Comparison of ENCODE assay signal across 35 cellular contexts in the genomic region with DNA sequence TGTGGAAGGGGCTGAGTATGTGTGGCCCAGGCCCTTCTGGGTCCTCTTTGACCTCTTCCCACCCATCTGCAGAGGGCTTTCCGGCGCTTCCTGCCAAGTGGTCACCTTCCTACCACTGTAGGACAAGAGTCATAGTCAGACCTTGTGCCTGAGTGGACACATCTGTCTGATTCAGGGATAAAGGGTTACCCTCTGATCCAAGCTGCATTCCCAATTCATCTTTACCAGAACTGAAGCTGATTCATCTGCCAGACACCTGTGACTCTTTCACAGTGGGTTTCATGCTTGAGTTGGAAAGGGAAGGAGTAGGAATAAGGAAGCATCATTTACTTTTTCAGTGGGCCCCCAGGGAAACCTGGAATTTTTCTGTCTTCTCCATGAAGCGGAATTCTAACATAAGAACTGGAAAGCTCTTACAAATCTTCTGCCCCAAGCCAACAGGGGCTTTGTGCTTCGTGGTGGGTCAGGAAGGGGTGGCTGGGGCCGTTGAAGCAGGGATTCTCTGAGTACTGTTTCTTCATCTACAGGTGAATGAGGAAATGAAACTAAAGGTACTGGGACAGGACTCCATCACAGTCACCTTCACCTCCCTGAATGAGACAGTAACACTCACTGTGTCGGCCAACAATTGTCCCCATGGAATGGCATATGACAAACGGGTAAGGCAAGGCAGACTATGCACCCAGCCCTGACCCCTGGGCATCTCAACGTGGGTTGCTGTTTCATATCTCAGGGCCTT. TPM values are rescaled to one million over a fixed set of nuclear protein-coding genes. Genes with fewer than 3 reads are reported as not detected.
"Had no signal": no experiment of that assay in that cellular context is flagged by ENCODE, and none has a peak within 500 bp of the region (broad histone marks: within the 10 kb centered on the region; RNA-seq: fewer than 3 reads in every experiment).

No MANE protein-coding gene starts in this region.

- FAIRE-seq: bronchial epithelial cell had no signal

- DNase-seq: activated CD4-positive, alpha-beta memory T cell treated with anti-CD3 and anti-CD28 coated beads, Interleukin-2, amount 10 ng/mL, durations not matched to agents 7 days and 5 days; activated CD4-positive, alpha-beta T cell treated with anti-CD3 and anti-CD28 coated beads for 4 hours; activated CD4-positive, CD25-positive, alpha-beta regulatory T cell; activated CD8-positive, alpha-beta memory T cell treated with anti-CD3 and anti-CD28 coated beads for 24 hours; activated CD8-positive, alpha-beta memory T cell treated with anti-CD3 and anti-CD28 coated beads, Interleukin-2, amount 10 ng/mL, durations not matched to agents 7 days and 5 days; activated CD8-positive, alpha-beta memory T cell treated with anti-CD3 and anti-CD28 coated beads, Interleukin-2, amount 50 U/mL, for 48 hours; activated effector memory CD4-positive, alpha-beta T cell treated with Interleukin-2 at 50 U/mL for 16 hours; activated naive CD4-positive, alpha-beta T cell treated with anti-CD3 and anti-CD28 coated beads, Interleukin-2, amount 10 ng/mL, durations not matched to agents 7 days and 5 days; activated naive CD8-positive, alpha-beta T cell treated with anti-CD3 and anti-CD28 coated beads, Interleukin-2, amount 50 U/mL, for 24 hours; activated T-cell treated with anti-CD3 and anti-CD28 coated beads, Interleukin-2, amount 50 U/mL, for 48 hours; anterior cingulate cortex; caudate nucleus; cerebellar nuclear complex; NCI-H1105; NCI-H1417 treated with DMSO at 0.1 percent for 48 hours; NCI-H187 treated with DMSO at 0.1 percent for 48 hours; NCI-H2081; NCI-H2171 treated with DMSO at 0.1 percent for 48 hours; NCI-H2227 treated with DMSO at 0.1 percent for 48 hours; NCI-H526; NCI-H748 treated with DMSO at 0.1 percent for 48 hours; NK-92 treated with Interleukin-12 subunit alpha and Interleukin-12 subunit beta, amount 100 ng/mL, for 24 hours; OCI-M1; SHP77 treated with DMSO at 0.1 percent for 48 hours; SW 1271; T1000; WERI-Rb-1 had no signal

- ATAC-seq: activated CD8-positive, alpha-beta memory T cell treated with anti-CD3 and anti-CD28 coated beads, Interleukin-2, amount 10 ng/mL, durations not matched to agents 7 days and 5 days; activated naive CD8-positive, alpha-beta T cell treated with anti-CD3 and anti-CD28 coated beads, Interleukin-2, amount 50 U/mL, for 24 hours; K562; SK-N-SH treated with all-trans-retinoic acid at 6 μM for 48 hours had no signal

- H3K27me3 Mint-ChIP-seq: activated naive CD4-positive, alpha-beta T cell treated with anti-CD3 and anti-CD28 coated beads, Interleukin-2, amount 10 ng/mL, durations not matched to agents 7 days and 5 days; activated naive CD8-positive, alpha-beta T cell; activated naive CD8-positive, alpha-beta T cell treated with anti-CD3 and anti-CD28 coated beads, Interleukin-2, amount 50 U/mL, for 24 hours had no signal

- H3K9me3 Mint-ChIP-seq: activated CD4-positive, alpha-beta memory T cell treated with anti-CD3 and anti-CD28 coated beads, Interleukin-2, amount 10 ng/mL, durations not matched to agents 7 days and 5 days; activated naive CD4-positive, alpha-beta T cell treated with anti-CD3 and anti-CD28 coated beads, Interleukin-2, amount 10 ng/mL, durations not matched to agents 7 days and 5 days; activated naive CD8-positive, alpha-beta T cell treated with anti-CD3 and anti-CD28 coated beads, Interleukin-2, amount 50 U/mL, for 24 hours; brain had no signal

- H3K4me1 Mint-ChIP-seq: activated CD4-positive, alpha-beta memory T cell treated with anti-CD3 and anti-CD28 coated beads, Interleukin-2, amount 10 ng/mL, durations not matched to agents 7 days and 5 days; activated CD8-positive, alpha-beta memory T cell treated with anti-CD3 and anti-CD28 coated beads, Interleukin-2, amount 10 ng/mL, durations not matched to agents 7 days and 5 days; activated naive CD8-positive, alpha-beta T cell treated with anti-CD3 and anti-CD28 coated beads, Interleukin-2, amount 50 U/mL, for 24 hours had no signal

- H3K36me3 Mint-ChIP-seq: activated CD8-positive, alpha-beta memory T cell treated with anti-CD3 and anti-CD28 coated beads, Interleukin-2, amount 10 ng/mL, durations not matched to agents 7 days and 5 days; activated naive CD4-positive, alpha-beta T cell treated with anti-CD3 and anti-CD28 coated beads, Interleukin-2, amount 10 ng/mL, durations not matched to agents 7 days and 5 days; brain had no signal

- H3K27ac ChIP-seq: WERI-Rb-1 had no signal

- H3K4me3 Mint-ChIP-seq: activated CD4-positive, alpha-beta memory T cell treated with anti-CD3 and anti-CD28 coated beads, Interleukin-2, amount 10 ng/mL, durations not matched to agents 7 days and 5 days; activated CD8-positive, alpha-beta memory T cell treated with anti-CD3 and anti-CD28 coated beads, Interleukin-2, amount 10 ng/mL, durations not matched to agents 7 days and 5 days; activated naive CD4-positive, alpha-beta T cell treated with anti-CD3 and anti-CD28 coated beads, Interleukin-2, amount 10 ng/mL, durations not matched to agents 7 days and 5 days; activated naive CD8-positive, alpha-beta T cell; activated naive CD8-positive, alpha-beta T cell treated with anti-CD3 and anti-CD28 coated beads, Interleukin-2, amount 50 U/mL, for 24 hours; brain had no signal

- H3K4me3 ChIP-seq: K562 had no signal

- H3K36me3 ChIP-seq: WERI-Rb-1 had no signal

- H3K27ac Mint-ChIP-seq: activated CD4-positive, alpha-beta memory T cell treated with anti-CD3 and anti-CD28 coated beads, Interleukin-2, amount 10 ng/mL, durations not matched to agents 7 days and 5 days; activated CD8-positive, alpha-beta memory T cell treated with anti-CD3 and anti-CD28 coated beads, Interleukin-2, amount 10 ng/mL, durations not matched to agents 7 days and 5 days; activated naive CD4-positive, alpha-beta T cell treated with anti-CD3 and anti-CD28 coated beads, Interleukin-2, amount 10 ng/mL, durations not matched to agents 7 days and 5 days; activated naive CD8-positive, alpha-beta T cell; activated naive CD8-positive, alpha-beta T cell treated with anti-CD3 and anti-CD28 coated beads, Interleukin-2, amount 50 U/mL, for 24 hours; brain had no signal

RNA-seq across cellular contexts. Expression of a gene that starts 46.4 kb away (rescaled TPM):
- total RNA-seq: M059J, NCI-H460, SK-MEL-5 had no signal
- polyA plus RNA-seq: K562 had no signal
